ENCODE assay signal across 11 cellular contexts in genomic region chr1:167795810-167796740, GRCh38.
DNase-seq lines count a peak whose midpoint lies in the region; TF ChIP-seq lines count a peak whose summit lies in the region.
"Had no signal": no experiment of that assay in that cellular context is flagged by ENCODE, and none has a peak within 500 bp of the region (broad histone marks: within the 10 kb centered on the region; RNA-seq: fewer than 3 reads in every experiment).

No MANE protein-coding gene starts in this region.

- H3K36me3 ChIP-seq in mesodermal cell (ENCODE audit: control insufficient read depth, insufficient read depth, low read length) (peaks cover 42% of the 10 kb centered on the region), uterus (no peaks in the 10 kb centered on the region), neuronal stem cell (replicated peaks in 1 of 2; ENCODE audit: control insufficient read depth in 2 of 2, insufficient read depth in 2 of 2, low read length in 2 of 2) (peaks cover 0 to 11% of the 10 kb centered on the region in 2 donors)

- DNase-seq in NCI-H146 (lab: John Stamatoyannopoulos, UW) = peak; percentile 24
- DNase-seq in NCI-H146 treated with DMSO at 0.1 percent for 48 hours (lab: John Stamatoyannopoulos, UW; ENCODE audit: unreplicated experiment) = no peak
- no peak for DNase-seq in dorsolateral prefrontal cortex
- DNase-seq in uterus = no peak
- no peak for DNase-seq in OCI-M1 (lab: John Stamatoyannopoulos, UW)
- no peak for DNase-seq in neuronal stem cell (ENCODE audit: low spot score)
- DNase-seq in SHP77 (lab: John Stamatoyannopoulos, UW) = no peak
- DNase-seq: 8988T; effector memory CD8-positive, alpha-beta T cell; stimulated activated CD4-positive, alpha-beta T cell treated with anti-CD3 and anti-CD28 coated beads, Interleukin-4, amount 100 ng/mL, for 4 hours had no signal

- WGBS in mesodermal cell (ENCODE audit: insufficient coverage in 2 of 2), 2 experiments = 73 to 76% methylated on average over 7 to 8 of the region's 10 CpGs
- no CpG with 5 or more reads among the region's 10 CpGs for WGBS in neuronal stem cell (ENCODE audit: extremely low coverage in 2 of 2, insufficient read length in 2 of 2, insufficient replicate concordance in 1 of 2), 2 donors

- TF ChIP-seq CTCF in dorsolateral prefrontal cortex (IDR thresholded peaks at IDR 0.05 in 54 of 56, conservative IDR thresholded peaks at IDR 0.05 in 2 of 56; ENCODE audit: low read depth in 1 of 56, partially characterized antibody in 56 of 56) (no peak), uterus (IDR thresholded peaks at IDR 0.05) (no peak)

- no peak overlapping the region for H2AFZ ChIP-seq in neuronal stem cell (ENCODE audit: low read length)

- no peaks in the 10 kb centered on the region for H3K79me1 ChIP-seq in neuronal stem cell (ENCODE audit: low read depth, low read length)

- TF ChIP-seq POLR2A in uterus (IDR thresholded peaks at IDR 0.05) = no peak

- no peak overlapping the region for H2AK5ac ChIP-seq in neuronal stem cell (ENCODE audit: low read depth, low read length)

- no peak overlapping the region for H2BK15ac ChIP-seq in neuronal stem cell (ENCODE audit: low read length)

- H3K4me1 ChIP-seq in mesodermal cell (ENCODE audit: control insufficient read depth, insufficient read depth, low read length, poor library complexity, severe bottlenecking) (peaks cover 27% of the 10 kb centered on the region), uterus (peaks cover 4 to 7% of the 10 kb centered on the region in 2 donors), neuronal stem cell (ENCODE audit: control insufficient read depth in 2 of 2, insufficient read depth in 1 of 2, low read depth in 1 of 2, low read length in 2 of 2) (peaks cover 4 to 6% of the 10 kb centered on the region in 2 donors)

- peaks cover 0 to 7% (median 0%) of the 10 kb centered on the region in 45 donors for H3K27me3 ChIP-seq in dorsolateral prefrontal cortex
- H3K27me3 ChIP-seq in uterus = no peaks in the 10 kb centered on the region
- H3K27me3 ChIP-seq in neuronal stem cell (ENCODE audit: control insufficient read depth in 3 of 3, insufficient read depth in 3 of 3, low read depth in 1 of 3, low read length in 3 of 3) = no peaks in the 10 kb centered on the region

- no peak overlapping the region for H4K8ac ChIP-seq in neuronal stem cell (ENCODE audit: low read depth, low read length)

- H3K9me3 ChIP-seq in mesodermal cell (ENCODE audit: control insufficient read depth, low read length) (no peaks in the 10 kb centered on the region), uterus (no peaks in the 10 kb centered on the region), neuronal stem cell (replicated peaks in 1 of 2; ENCODE audit: control insufficient read depth in 2 of 2, insufficient read depth in 1 of 2, low read depth in 1 of 2, low read length in 2 of 2) (no peaks in the 10 kb centered on the region)

- H3K4ac ChIP-seq in neuronal stem cell (ENCODE audit: low read length) = no peak overlapping the region

- no peak overlapping the region for H2BK120ac ChIP-seq in neuronal stem cell (ENCODE audit: low read depth, low read length)

- H3K27ac ChIP-seq in dorsolateral prefrontal cortex (peak overlapping the region in 37 of 59 donors; percentile 1 to 77 (median 41)), mesodermal cell (ENCODE audit: low read depth, low read length, severe bottlenecking) (peak overlapping the region; percentile 69), uterus (peak overlapping the region; percentile 64 to 75), neuronal stem cell (replicated peaks; ENCODE audit: low read length) (no peak overlapping the region)

- no peak overlapping the region for H3K4me3 ChIP-seq in dorsolateral prefrontal cortex
- no peak overlapping the region for H3K4me3 ChIP-seq in mesodermal cell (ENCODE audit: extremely low read depth, insufficient read depth, low read length, poor library complexity, severe bottlenecking)
- H3K4me3 ChIP-seq in uterus = no peak overlapping the region
- no peak overlapping the region for H3K4me3 ChIP-seq in neuronal stem cell (ENCODE audit: low read length in 2 of 2)

- H2BK12ac ChIP-seq in neuronal stem cell (ENCODE audit: low read length) = no peak overlapping the region

- intact Hi-C loops in dorsolateral prefrontal cortex (cut with DNase I) = no loop called here
- intact Hi-C loops in uterus (cut with DNase I; ENCODE audit: low total_unique reads) = loop anchor here (5.0 kb wide), 1 partner anchor 74 kb away; the partner anchor contains the start of gene MPZL1

- H3K14ac ChIP-seq in neuronal stem cell (ENCODE audit: low read length) = no peak overlapping the region

- no peak overlapping the region for H2BK5ac ChIP-seq in neuronal stem cell (ENCODE audit: low read length)

- no peak overlapping the region for H3K4me2 ChIP-seq in neuronal stem cell (ENCODE audit: insufficient read depth, low read length, poor library complexity, severe bottlenecking)

- H3K23ac ChIP-seq in neuronal stem cell (ENCODE audit: low read depth, low read length, poor library complexity) = no peak overlapping the region

- H3K9ac ChIP-seq in neuronal stem cell (ENCODE audit: low read depth, low read length, poor library complexity) = no peak overlapping the region

- H3K18ac ChIP-seq in neuronal stem cell (ENCODE audit: low read length) = no peak overlapping the region

- no peak overlapping the region for H4K91ac ChIP-seq in neuronal stem cell (ENCODE audit: low read depth, low read length, poor library complexity)
